ENCODE assay signal across 8 cellular contexts in the genomic region with DNA sequence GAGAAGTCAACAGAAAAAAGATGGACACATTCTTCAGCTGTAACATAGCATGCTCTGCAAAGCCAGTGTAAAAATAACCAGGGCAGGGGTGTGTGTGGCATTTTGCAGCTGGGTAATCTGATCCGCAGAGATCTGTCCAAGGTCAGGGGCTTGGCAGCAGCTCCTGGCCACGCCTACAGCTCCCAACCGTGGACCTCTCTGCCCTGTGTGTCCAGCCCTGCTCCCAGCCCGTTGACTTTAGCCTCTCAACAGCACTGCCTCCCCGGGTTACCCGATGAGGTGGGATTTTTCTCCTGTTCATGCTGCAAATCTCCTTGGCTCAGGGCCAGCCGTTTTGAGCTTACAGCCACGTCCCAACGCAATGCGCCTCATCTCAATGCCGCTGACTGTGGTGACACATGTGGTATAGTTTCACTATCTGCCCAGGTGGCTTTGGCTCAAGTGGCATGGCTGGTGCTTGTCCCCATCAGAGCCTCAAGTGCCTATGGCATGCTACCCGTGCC.
DNase-seq lines count a peak whose midpoint lies in the region; ATAC-seq and TF ChIP-seq lines count a peak whose summit lies in the region.

No MANE protein-coding gene starts in this region.

- H3K9me3 Mint-ChIP-seq in WTC11: no peaks in the 10 kb centered on the region

- no peaks in the 10 kb centered on the region for H3K36me3 Mint-ChIP-seq in WTC11

- ATAC-seq in WTC11: peak; percentile 49
- peak; percentile 95 for ATAC-seq in left colon
- ATAC-seq in GM18907 (IDR thresholded peaks at IDR 0.05; ENCODE audit: unreplicated experiment): no peak
- ATAC-seq in esophagus mucosa: no peak
- no peak for ATAC-seq in GM21619 (IDR thresholded peaks at IDR 0.05; ENCODE audit: unreplicated experiment)

- POLR2A ChIA-PET in WTC11 (lab: Charles Lee): no interaction called here

- H3K27me3 Mint-ChIP-seq in WTC11 (ENCODE audit: low read depth): peaks cover 18% of the 10 kb centered on the region

- peak; percentile 85 for DNase-seq in AG08396 (ENCODE audit: low spot score)
- DNase-seq in LoVo (ENCODE audit: low spot score): peak; percentile 45
- DNase-seq in WTC11 (ENCODE audit: low spot score): no peak
- peak; percentile 83 to 85 for DNase-seq in left colon
- DNase-seq in stimulated activated CD4-positive, alpha-beta T cell treated with anti-CD3 and anti-CD28 coated beads, Interleukin-12 subunit alpha, Interleukin-12 subunit beta, amount 100 ng/mL, for 4 hours: no peak

- TF ChIP-seq CTCF in WTC11 (IDR thresholded peaks at IDR 0.05): no peak

- CTCF ChIA-PET in WTC11 (lab: Charles Lee): interaction anchor here (0.6 to 2.0 kb wide), 7 partner anchors 16 to 384 kb away, joined by 3 to 8 read pairs (median 4); no protein-coding TSS in a partner anchor

- intact Hi-C loops in left colon (cut with DNase I, micrococcal nuclease): loop anchor here in 1 of 2 donors (10.0 kb wide), 1 partner anchor 144 kb away; no protein-coding TSS in a partner anchor

- H3K27ac Mint-ChIP-seq in WTC11: no peak overlapping the region

- H3K4me3 Mint-ChIP-seq in WTC11: no peak overlapping the region

- peaks cover 9% of the 10 kb centered on the region for H3K4me1 Mint-ChIP-seq in WTC11

TF ChIP-seq in WTC11, 78 proteins besides CTCF, POLR2A, EP300 and RAD21:
- TF ChIP-seq, protein P1, sequence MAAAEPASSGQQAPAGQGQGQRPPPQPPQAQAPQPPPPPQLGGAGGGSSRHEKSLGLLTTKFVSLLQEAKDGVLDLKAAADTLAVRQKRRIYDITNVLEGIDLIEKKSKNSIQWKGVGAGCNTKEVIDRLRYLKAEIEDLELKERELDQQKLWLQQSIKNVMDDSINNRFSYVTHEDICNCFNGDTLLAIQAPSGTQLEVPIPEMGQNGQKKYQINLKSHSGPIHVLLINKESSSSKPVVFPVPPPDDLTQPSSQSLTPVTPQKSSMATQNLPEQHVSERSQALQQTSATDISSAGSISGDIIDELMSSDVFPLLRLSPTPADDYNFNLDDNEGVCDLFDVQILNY (CRISPR knock-in tag; IDR thresholded peaks at IDR 0.05): no peak
- no peak for TF ChIP-seq ZNF219 (CRISPR knock-in tag; IDR thresholded peaks at IDR 0.05; ENCODE audit: borderline replicate concordance)
- TF ChIP-seq GRHL2 (CRISPR knock-in tag; IDR thresholded peaks at IDR 0.05; ENCODE audit: insufficient replicate concordance, severe bottlenecking): no peak
- TF ChIP-seq JAZF1 (CRISPR knock-in tag; IDR thresholded peaks at IDR 0.05): no peak
- TF ChIP-seq SP1 (CRISPR knock-in tag; conservative IDR thresholded peaks at IDR 0.05): no peak
- no peak for TF ChIP-seq ZBTB21 (CRISPR knock-in tag; IDR thresholded peaks at IDR 0.05; ENCODE audit: borderline replicate concordance)
- TF ChIP-seq RELA (CRISPR knock-in tag; IDR thresholded peaks at IDR 0.05; ENCODE audit: borderline replicate concordance): no peak
- no peak for TF ChIP-seq ZNF317 (CRISPR knock-in tag; IDR thresholded peaks at IDR 0.05; ENCODE audit: borderline replicate concordance, low read depth)
- TF ChIP-seq, protein P2, sequence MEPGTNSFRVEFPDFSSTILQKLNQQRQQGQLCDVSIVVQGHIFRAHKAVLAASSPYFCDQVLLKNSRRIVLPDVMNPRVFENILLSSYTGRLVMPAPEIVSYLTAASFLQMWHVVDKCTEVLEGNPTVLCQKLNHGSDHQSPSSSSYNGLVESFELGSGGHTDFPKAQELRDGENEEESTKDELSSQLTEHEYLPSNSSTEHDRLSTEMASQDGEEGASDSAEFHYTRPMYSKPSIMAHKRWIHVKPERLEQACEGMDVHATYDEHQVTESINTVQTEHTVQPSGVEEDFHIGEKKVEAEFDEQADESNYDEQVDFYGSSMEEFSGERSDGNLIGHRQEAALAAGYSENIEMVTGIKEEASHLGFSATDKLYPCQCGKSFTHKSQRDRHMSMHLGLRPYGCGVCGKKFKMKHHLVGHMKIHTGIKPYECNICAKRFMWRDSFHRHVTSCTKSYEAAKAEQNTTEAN (CRISPR knock-in tag; IDR thresholded peaks at IDR 0.05): no peak
- TF ChIP-seq, protein P3, sequence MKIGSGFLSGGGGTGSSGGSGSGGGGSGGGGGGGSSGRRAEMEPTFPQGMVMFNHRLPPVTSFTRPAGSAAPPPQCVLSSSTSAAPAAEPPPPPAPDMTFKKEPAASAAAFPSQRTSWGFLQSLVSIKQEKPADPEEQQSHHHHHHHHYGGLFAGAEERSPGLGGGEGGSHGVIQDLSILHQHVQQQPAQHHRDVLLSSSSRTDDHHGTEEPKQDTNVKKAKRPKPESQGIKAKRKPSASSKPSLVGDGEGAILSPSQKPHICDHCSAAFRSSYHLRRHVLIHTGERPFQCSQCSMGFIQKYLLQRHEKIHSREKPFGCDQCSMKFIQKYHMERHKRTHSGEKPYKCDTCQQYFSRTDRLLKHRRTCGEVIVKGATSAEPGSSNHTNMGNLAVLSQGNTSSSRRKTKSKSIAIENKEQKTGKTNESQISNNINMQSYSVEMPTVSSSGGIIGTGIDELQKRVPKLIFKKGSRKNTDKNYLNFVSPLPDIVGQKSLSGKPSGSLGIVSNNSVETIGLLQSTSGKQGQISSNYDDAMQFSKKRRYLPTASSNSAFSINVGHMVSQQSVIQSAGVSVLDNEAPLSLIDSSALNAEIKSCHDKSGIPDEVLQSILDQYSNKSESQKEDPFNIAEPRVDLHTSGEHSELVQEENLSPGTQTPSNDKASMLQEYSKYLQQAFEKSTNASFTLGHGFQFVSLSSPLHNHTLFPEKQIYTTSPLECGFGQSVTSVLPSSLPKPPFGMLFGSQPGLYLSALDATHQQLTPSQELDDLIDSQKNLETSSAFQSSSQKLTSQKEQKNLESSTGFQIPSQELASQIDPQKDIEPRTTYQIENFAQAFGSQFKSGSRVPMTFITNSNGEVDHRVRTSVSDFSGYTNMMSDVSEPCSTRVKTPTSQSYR (CRISPR knock-in tag; IDR thresholded peaks at IDR 0.05): no peak

Comparison
In these comparisons a context has a peak if more than half of its experiments do, and no peak if none do; other contexts are left out.
1. DNase-seq: peak in AG08396 (single experiment), LoVo (single experiment) and left colon (2 of 2); none in WTC11 (single experiment) and stimulated activated CD4-positive, alpha-beta T cell treated with anti-CD3 and anti-CD28 coated beads, Interleukin-12 subunit alpha, Interleukin-12 subunit beta, amount 100 ng/mL, for 4 hours (single experiment).
2. ATAC-seq: peak in WTC11 (single experiment) and left colon (single experiment); none in GM18907 (single experiment), esophagus mucosa (single experiment) and GM21619 (single experiment).